In genomic region chr1:111903148-111903857, GRCh38 we compare ENCODE assay signal across 15 cellular contexts.
"Had no signal": no experiment of that assay in that cellular context is flagged by ENCODE, and none has a peak within 500 bp of the region (broad histone marks: within the 10 kb centered on the region; RNA-seq: fewer than 3 reads in every experiment).

No MANE protein-coding gene starts in this region.

- FAIRE-seq: keratinocyte had no signal

- H3K36me3 ChIP-seq: left lung, tibial nerve, vagina had no signal

- H3K4me1 Mint-ChIP-seq: memory B cell; naive thymus-derived CD8-positive, alpha-beta T cell had no signal

- H3K27me3 ChIP-seq: tibial nerve, vagina had no signal

- ATAC-seq: left lung; naive thymus-derived CD8-positive, alpha-beta T cell had no signal

- H3K4me1 ChIP-seq: left lung, tibial nerve, vagina had no signal

- H3K4me3 Mint-ChIP-seq: activated T-helper 1 cell treated with anti-CD3 and anti-CD28 coated beads, Interleukin-12 subunit alpha, Interleukin-12 subunit beta, Interleukin-2, Interleukin-4 antibody, amounts not matched to agents 30 ng/mL and 10 ng/mL and 1 ng/mL, durations not matched to agents 14 hours and 24 hours and 36 hours; memory B cell; naive thymus-derived CD8-positive, alpha-beta T cell had no signal

- H3K9me3 ChIP-seq: left lung, tibial nerve, vagina had no signal

- H3K27ac Mint-ChIP-seq: activated T-helper 1 cell treated with anti-CD3 and anti-CD28 coated beads, Interleukin-12 subunit alpha, Interleukin-12 subunit beta, Interleukin-2, Interleukin-4 antibody, amounts not matched to agents 30 ng/mL and 10 ng/mL and 1 ng/mL, durations not matched to agents 14 hours and 24 hours and 36 hours; memory B cell; naive thymus-derived CD8-positive, alpha-beta T cell had no signal

- DNase-seq: activated CD4-positive, alpha-beta T cell treated with anti-CD3 and anti-CD28 coated beads, Interleukin-2, amount 50 U/mL, for 1 hour; activated CD8-positive, alpha-beta memory T cell treated with anti-CD3 and anti-CD28 coated beads for 24 hours; activated naive CD4-positive, alpha-beta T cell; dermis blood vessel endothelial cell; erythroblast; left lung; naive thymus-derived CD8-positive, alpha-beta T cell; stimulated activated CD4-positive, alpha-beta T cell treated with anti-CD3 and anti-CD28 coated beads, Interleukin-4, amount 100 ng/mL, for 24 hours; stimulated activated naive CD4-positive, alpha-beta T cell treated with Interleukin-2 at 50 U/mL for 16 hours had no signal

- H3K9me3 Mint-ChIP-seq: activated T-helper 1 cell treated with anti-CD3 and anti-CD28 coated beads, Interleukin-12 subunit alpha, Interleukin-12 subunit beta, Interleukin-2, Interleukin-4 antibody, amounts not matched to agents 30 ng/mL and 10 ng/mL and 1 ng/mL, durations not matched to agents 14 hours and 24 hours and 36 hours; memory B cell; naive thymus-derived CD8-positive, alpha-beta T cell had no signal

- H3K36me3 Mint-ChIP-seq: memory B cell; naive thymus-derived CD8-positive, alpha-beta T cell had no signal

- H3K27ac ChIP-seq: left lung, skin epidermis, tibial nerve, vagina had no signal

- H3K4me3 ChIP-seq: left lung, skin epidermis, tibial nerve, vagina had no signal
